In genomic region chr16:57619133-57619605, GRCh38 we compare ENCODE assay signal across 13 cellular contexts. TPM values are rescaled to one million over a fixed set of nuclear protein-coding genes. Genes with fewer than 3 reads are reported as not detected.
A peak's percentile ranks its signal among the peaks of the same experiment; 100 is the strongest.
DNase-seq lines count a peak whose midpoint lies in the region; ATAC-seq and TF ChIP-seq lines count a peak whose summit lies in the region.
"Had no signal": no experiment of that assay in that cellular context is flagged by ENCODE, and none has a peak within 500 bp of the region (broad histone marks: within the 10 kb centered on the region; RNA-seq: fewer than 3 reads in every experiment).

No MANE protein-coding gene starts in this region.

- TSS peak; percentile 51 for BruUV-seq in HCT116 (replicated peaks; lab: Mats Ljungman, UMichigan)

- peak overlapping the region; percentile 99 for H3K4me2 ChIP-seq in HCT116 (ENCODE audit: low read length)

- H3K27me3 ChIP-seq in HCT116 (ENCODE audit: insufficient read depth, low read length) = no peaks in the 10 kb centered on the region
- no peaks in the 10 kb centered on the region for H3K27me3 ChIP-seq in esophagus squamous epithelium
- no peaks in the 10 kb centered on the region for H3K27me3 ChIP-seq in sigmoid colon

- no peak for TF ChIP-seq EP300 in sigmoid colon (IDR thresholded peaks at IDR 0.05)

- no peaks in the 10 kb centered on the region for H3K9me3 Mint-ChIP-seq in T-helper 2 cell treated with Interferon-gamma antibody and Interleukin-4, amounts not matched to agents 5 μg/mL and 100 μg/mL, for 36 hours
- H3K9me3 Mint-ChIP-seq: dendritic cell treated with granulocyte-macrophage colony-stimulating factor and Interleukin-4, amounts not matched to agents 40 ng/mL and 50 ng/mL, for 4 days had no signal

- intact Hi-C loops in HCT116 (cut with micrococcal nuclease) = no loop called here
- intact Hi-C loops in esophagus squamous epithelium (cut with DNase I) = no loop called here
- intact Hi-C loops in sigmoid colon (cut with DNase I) = no loop called here

- H3K4me1 ChIP-seq in HCT116 (ENCODE audit: control insufficient read depth in 1 of 2, insufficient read depth in 2 of 2, low read length in 2 of 2) = peaks cover 49 to 55% of the 10 kb centered on the region in 2 experiments
- peaks cover 33 to 70% (median 34%) of the 10 kb centered on the region in 3 donors for H3K4me1 ChIP-seq in esophagus squamous epithelium
- peaks cover 0 to 5% (median 0%) of the 10 kb centered on the region in 4 donors for H3K4me1 ChIP-seq in sigmoid colon
- H3K4me1 ChIP-seq: HAP-1 had no signal

- no peak overlapping the region for H3K27ac Mint-ChIP-seq in T-helper 2 cell treated with Interferon-gamma antibody and Interleukin-4, amounts not matched to agents 5 μg/mL and 100 μg/mL, for 36 hours
- H3K27ac Mint-ChIP-seq: dendritic cell treated with granulocyte-macrophage colony-stimulating factor and Interleukin-4, amounts not matched to agents 40 ng/mL and 50 ng/mL, for 4 days had no signal

- peak overlapping the region; percentile 75 to 82 for H3K4me3 ChIP-seq in HCT116 (replicated peaks in 1 of 2; ENCODE audit: low read depth in 1 of 2, low read length in 2 of 2)
- peak overlapping the region; percentile 33 to 66 (median 57) for H3K4me3 ChIP-seq in esophagus squamous epithelium
- no peak overlapping the region for H3K4me3 ChIP-seq in sigmoid colon
- H3K4me3 ChIP-seq: HAP-1, tibial artery had no signal

- RAD21 ChIA-PET in HCT116 (lab: Charles Lee; ENCODE audit: low non-redundant PET in 1 of 2, low total read pairs in 2 of 2, uncharacterized antibody in 2 of 2, unreplicated experiment in 2 of 2) = interaction anchor here in 1 of 2 experiments (0.7 kb wide), 1 partner anchor 124 kb away, joined by 7 read pairs; no protein-coding TSS in a partner anchor

- no peaks in the 10 kb centered on the region for H3K27me3 Mint-ChIP-seq in T-helper 2 cell treated with Interferon-gamma antibody and Interleukin-4, amounts not matched to agents 5 μg/mL and 100 μg/mL, for 36 hours (ENCODE audit: low read depth)

- TF ChIP-seq CTCF in HCT116 (IDR thresholded peaks at IDR 0.05 in 2 of 3, conservative IDR thresholded peaks at IDR 0.05 in 1 of 3; ENCODE audit: borderline replicate concordance in 1 of 3, insufficient read depth in 1 of 3, low read depth in 2 of 3, low read length in 2 of 3) (no peak), VCaP (conservative IDR thresholded peaks at IDR 0.05) (no peak), esophagus squamous epithelium (IDR thresholded peaks at IDR 0.05) (no peak), sigmoid colon (IDR thresholded peaks at IDR 0.05) (no peak)

- CTCF ChIA-PET in HCT116 (lab: Charles Lee) = interaction anchor here (1.5 to 1.7 kb wide), 2 partner anchors 9 to 28 kb away, joined by 4 to 8 read pairs; partner anchors contain the start of gene ADGRG1

- DNase-seq in HCT116 (ENCODE audit: low read depth, low spot score) (no peak), esophagus squamous epithelium (lab: John Stamatoyannopoulos, UW) (no peak), sigmoid colon (peak; percentile 55), Kasumi-1 (lab: John Stamatoyannopoulos, UW) (no peak), NCI-H2227 (lab: John Stamatoyannopoulos, UW; ENCODE audit: unreplicated experiment) (no peak)
- DNase-seq in stimulated activated naive CD8-positive, alpha-beta T cell treated with anti-CD3 and anti-CD28 coated beads, Interleukin-15, Interleukin-2, amounts not matched to agents 100 U/mL and 50 U/mL, for 24 hours = no peak
- no peak for DNase-seq in T-helper 2 cell treated with Interferon-gamma antibody and Interleukin-4, amounts not matched to agents 5 μg/mL and 100 μg/mL, for 36 hours (ENCODE audit: low spot score)
- DNase-seq: activated CD4-positive, CD25-positive, alpha-beta regulatory T cell had no signal

- ATAC-seq in HCT116 = no peak
- ATAC-seq in stimulated activated naive CD8-positive, alpha-beta T cell treated with anti-CD3 and anti-CD28 coated beads, Interleukin-15, Interleukin-2, amounts not matched to agents 100 U/mL and 50 U/mL, for 24 hours = no peak

- peaks cover 6% of the 10 kb centered on the region for H3K4me1 Mint-ChIP-seq in T-helper 2 cell treated with Interferon-gamma antibody and Interleukin-4, amounts not matched to agents 5 μg/mL and 100 μg/mL, for 36 hours (ENCODE audit: low read depth)

- TF ChIP-seq RAD21 in HCT116 (IDR thresholded peaks at IDR 0.05; ENCODE audit: low read depth) = no peak

- H2AFZ ChIP-seq in HCT116 (ENCODE audit: low read depth, low read length, poor library complexity, severe bottlenecking) = no peak overlapping the region

- H3K9ac ChIP-seq in HCT116 (ENCODE audit: low read length) = peak overlapping the region; percentile 70

- 44 to 58% methylated on average over 8 of the region's 8 CpGs for WGBS in esophagus squamous epithelium, 2 donors
- WGBS in sigmoid colon, 2 donors = 43 to 78% methylated on average over 8 of the region's 8 CpGs

- no peak for TF ChIP-seq POLR2A in HCT116 (IDR thresholded peaks at IDR 0.05; ENCODE audit: borderline replicate concordance, extremely low read depth, insufficient read depth, insufficient read length)
- no peak for TF ChIP-seq POLR2A in esophagus squamous epithelium (IDR thresholded peaks at IDR 0.05)
- TF ChIP-seq POLR2A in sigmoid colon (IDR thresholded peaks at IDR 0.05) = no peak

- H3K27ac ChIP-seq in HCT116 (ENCODE audit: low read depth, low read length) (peak overlapping the region; percentile 90), VCaP (peak overlapping the region; percentile 87), esophagus squamous epithelium (peak overlapping the region; percentile 83 to 95 (median 94)), sigmoid colon (no peak overlapping the region)
- H3K27ac ChIP-seq: tibial artery had no signal

- H3K9me3 ChIP-seq in HCT116 (ENCODE audit: control insufficient read depth in 1 of 2, insufficient read depth in 1 of 2, low read depth in 1 of 2, low read length in 2 of 2) = no peaks in the 10 kb centered on the region
- H3K9me3 ChIP-seq in esophagus squamous epithelium = no peaks in the 10 kb centered on the region
- no peaks in the 10 kb centered on the region for H3K9me3 ChIP-seq in sigmoid colon
- H3K9me3 ChIP-seq: HAP-1, tibial artery had no signal

- H4K20me1 ChIP-seq in HCT116 (ENCODE audit: insufficient read depth) = no peaks in the 10 kb centered on the region

- POLR2A ChIA-PET in HCT116 (lab: Charles Lee) = interaction anchor here (0.8 to 1.7 kb wide), 7 partner anchors 9 to 116 kb away, joined by 3 to 6 read pairs (median 4); partner anchors contain the start of gene ADGRG1

- no peak overlapping the region for H3K4me3 Mint-ChIP-seq in T-helper 2 cell treated with Interferon-gamma antibody and Interleukin-4, amounts not matched to agents 5 μg/mL and 100 μg/mL, for 36 hours
- H3K4me3 Mint-ChIP-seq: dendritic cell treated with granulocyte-macrophage colony-stimulating factor and Interleukin-4, amounts not matched to agents 40 ng/mL and 50 ng/mL, for 4 days had no signal

- no peaks in the 10 kb centered on the region for H3K79me2 ChIP-seq in HCT116 (ENCODE audit: insufficient read depth, low read length)

- H3K36me3 ChIP-seq in HCT116 (ENCODE audit: control insufficient read depth in 1 of 2, insufficient read depth in 2 of 2, low read length in 2 of 2) (no peaks in the 10 kb centered on the region), esophagus squamous epithelium (no peaks in the 10 kb centered on the region), sigmoid colon (no peaks in the 10 kb centered on the region)
- H3K36me3 ChIP-seq: HAP-1, tibial artery had no signal

- H3K36me3 Mint-ChIP-seq in T-helper 2 cell treated with Interferon-gamma antibody and Interleukin-4, amounts not matched to agents 5 μg/mL and 100 μg/mL, for 36 hours (ENCODE audit: low read depth) = no peaks in the 10 kb centered on the region

- H3K9me2 ChIP-seq in HCT116 (ENCODE audit: insufficient read depth) = no peaks in the 10 kb centered on the region

TF ChIP-seq in HCT116, 20 proteins besides CTCF, POLR2A, EP300 and RAD21 (continues in another document):
- TF ChIP-seq REST (IDR thresholded peaks at IDR 0.05; ENCODE audit: low read depth) = no peak
- TF ChIP-seq POLR2AphosphoS5 (IDR thresholded peaks at IDR 0.05; ENCODE audit: low read depth, low read length) = no peak
- no peak for TF ChIP-seq EZH2phosphoT487 (IDR thresholded peaks at IDR 0.05; ENCODE audit: borderline replicate concordance)
- no peak for TF ChIP-seq SRF (IDR thresholded peaks at IDR 0.05; ENCODE audit: low read depth)
- TF ChIP-seq EGR1 (IDR thresholded peaks at IDR 0.05; ENCODE audit: low read depth) = no peak
- no peak for TF ChIP-seq SIN3A (IDR thresholded peaks at IDR 0.05; ENCODE audit: low read depth)
- no peak for TF ChIP-seq ZFX (IDR thresholded peaks at IDR 0.05)

RNA-seq across cellular contexts. Expression of gene ADGRG1, which starts 9.3 kb away (rescaled TPM):
- 36.4 TPM for total RNA-seq in HCT116 (2021; ENCODE audit: unreplicated experiment)
- 62.7 and 64.5 TPM in 2 replicates for polyA plus RNA-seq in HCT116 (2012)
- 10 to 100 TPM; 37.0 to 65.5 (median 42.1) TPM for total RNA-seq in esophagus squamous epithelium
- total RNA-seq in sigmoid colon = 1 to 10 TPM; 5.0 to 8.0 (median 6.7) TPM
- polyA plus RNA-seq in sigmoid colon = 10 to 100 TPM in 1 of 3 donors, 1 to 10 TPM in 2; 5.3 to 36.3 (median 7.8) TPM

RNA-seq across cellular contexts. Expression of gene ADGRG3, which starts 48.9 kb away (rescaled TPM):
- total RNA-seq in HCT116 (2021; ENCODE audit: unreplicated experiment) = not detected
- polyA plus RNA-seq in HCT116 (2012) = 0.12 TPM in 1 of 2 replicates, not detected in the other
- total RNA-seq in esophagus squamous epithelium = 1 to 10 TPM in 3 of 4 donors, not detected in 1; 1.5 to 3.9 (median 2.1) TPM
- 1 to 10 TPM; 3.0 to 6.6 (median 4.9) TPM for total RNA-seq in sigmoid colon
- polyA plus RNA-seq in sigmoid colon = 1 to 10 TPM in 2 of 3 donors, under 1 TPM in 1; 0.69 to 3.6 (median 2.4) TPM
- total RNA-seq: Daoy had no signal

Comparison
In these comparisons a context has a peak if more than half of its experiments do, and no peak if none do; other contexts are left out.
1. H3K27ac ChIP-seq: peak in HCT116 (single experiment), VCaP (single experiment) and esophagus squamous epithelium (4 of 4); none in sigmoid colon (0 of 4).
2. H3K4me3 ChIP-seq: peak in HCT116 (2 of 2) and esophagus squamous epithelium (4 of 4); none in sigmoid colon (0 of 4).